Comparison of ENCODE assay signal across 2 cellular contexts in the genomic region with DNA sequence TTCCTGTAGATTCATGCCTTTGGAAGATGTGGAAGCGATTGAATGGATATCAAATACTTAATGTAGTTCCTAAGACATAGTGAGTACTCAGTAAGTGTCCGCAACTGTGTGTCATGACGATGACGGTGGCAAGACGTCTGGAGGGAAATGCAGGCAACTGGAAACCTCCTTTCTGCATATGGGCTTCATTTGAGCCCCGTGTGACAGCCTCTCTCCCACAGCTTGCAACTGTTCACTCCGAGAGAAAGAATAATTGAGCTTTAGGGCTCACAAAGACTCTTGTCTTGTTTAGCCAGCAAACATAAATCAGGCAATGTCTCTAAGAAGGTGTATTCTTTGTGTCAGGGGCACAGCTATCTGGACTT.
TF ChIP-seq lines count a peak whose summit lies in the region.

No MANE protein-coding gene starts in this region.

TF ChIP-seq in liver, 16 proteins besides CTCF, POLR2A, EP300 and RAD21:
- TF ChIP-seq, protein P1, sequence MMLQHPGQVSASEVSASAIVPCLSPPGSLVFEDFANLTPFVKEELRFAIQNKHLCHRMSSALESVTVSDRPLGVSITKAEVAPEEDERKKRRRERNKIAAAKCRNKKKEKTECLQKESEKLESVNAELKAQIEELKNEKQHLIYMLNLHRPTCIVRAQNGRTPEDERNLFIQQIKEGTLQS (IDR thresholded peaks at IDR 0.05) = no peak
- TF ChIP-seq HNF4G (IDR thresholded peaks at IDR 0.05) (no peak), EGR1 (IDR thresholded peaks at IDR 0.05; ENCODE audit: low read depth in 2 of 2) (no peak), FOXA2 (IDR thresholded peaks at IDR 0.05) (no peak), HNF4A (conservative IDR thresholded peaks at IDR 0.05) (no peak), SP1 (IDR thresholded peaks at IDR 0.05) (no peak), FOXA1 (IDR thresholded peaks at IDR 0.05) (no peak), GABPA (IDR thresholded peaks at IDR 0.05 in 1 of 2, conservative IDR thresholded peaks at IDR 0.05 in 1 of 2) (no peak), NR2F2 (IDR thresholded peaks at IDR 0.05) (no peak), TAF1 (conservative IDR thresholded peaks at IDR 0.05) (no peak), YY1 (IDR thresholded peaks at IDR 0.05) (no peak), RXRA (IDR thresholded peaks at IDR 0.05) (no peak), JUND (IDR thresholded peaks at IDR 0.05) (no peak)
- TF ChIP-seq, protein P2, sequence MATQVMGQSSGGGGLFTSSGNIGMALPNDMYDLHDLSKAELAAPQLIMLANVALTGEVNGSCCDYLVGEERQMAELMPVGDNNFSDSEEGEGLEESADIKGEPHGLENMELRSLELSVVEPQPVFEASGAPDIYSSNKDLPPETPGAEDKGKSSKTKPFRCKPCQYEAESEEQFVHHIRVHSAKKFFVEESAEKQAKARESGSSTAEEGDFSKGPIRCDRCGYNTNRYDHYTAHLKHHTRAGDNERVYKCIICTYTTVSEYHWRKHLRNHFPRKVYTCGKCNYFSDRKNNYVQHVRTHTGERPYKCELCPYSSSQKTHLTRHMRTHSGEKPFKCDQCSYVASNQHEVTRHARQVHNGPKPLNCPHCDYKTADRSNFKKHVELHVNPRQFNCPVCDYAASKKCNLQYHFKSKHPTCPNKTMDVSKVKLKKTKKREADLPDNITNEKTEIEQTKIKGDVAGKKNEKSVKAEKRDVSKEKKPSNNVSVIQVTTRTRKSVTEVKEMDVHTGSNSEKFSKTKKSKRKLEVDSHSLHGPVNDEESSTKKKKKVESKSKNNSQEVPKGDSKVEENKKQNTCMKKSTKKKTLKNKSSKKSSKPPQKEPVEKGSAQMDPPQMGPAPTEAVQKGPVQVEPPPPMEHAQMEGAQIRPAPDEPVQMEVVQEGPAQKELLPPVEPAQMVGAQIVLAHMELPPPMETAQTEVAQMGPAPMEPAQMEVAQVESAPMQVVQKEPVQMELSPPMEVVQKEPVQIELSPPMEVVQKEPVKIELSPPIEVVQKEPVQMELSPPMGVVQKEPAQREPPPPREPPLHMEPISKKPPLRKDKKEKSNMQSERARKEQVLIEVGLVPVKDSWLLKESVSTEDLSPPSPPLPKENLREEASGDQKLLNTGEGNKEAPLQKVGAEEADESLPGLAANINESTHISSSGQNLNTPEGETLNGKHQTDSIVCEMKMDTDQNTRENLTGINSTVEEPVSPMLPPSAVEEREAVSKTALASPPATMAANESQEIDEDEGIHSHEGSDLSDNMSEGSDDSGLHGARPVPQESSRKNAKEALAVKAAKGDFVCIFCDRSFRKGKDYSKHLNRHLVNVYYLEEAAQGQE (IDR thresholded peaks at IDR 0.05) = no peak
- TF ChIP-seq, protein P3, sequence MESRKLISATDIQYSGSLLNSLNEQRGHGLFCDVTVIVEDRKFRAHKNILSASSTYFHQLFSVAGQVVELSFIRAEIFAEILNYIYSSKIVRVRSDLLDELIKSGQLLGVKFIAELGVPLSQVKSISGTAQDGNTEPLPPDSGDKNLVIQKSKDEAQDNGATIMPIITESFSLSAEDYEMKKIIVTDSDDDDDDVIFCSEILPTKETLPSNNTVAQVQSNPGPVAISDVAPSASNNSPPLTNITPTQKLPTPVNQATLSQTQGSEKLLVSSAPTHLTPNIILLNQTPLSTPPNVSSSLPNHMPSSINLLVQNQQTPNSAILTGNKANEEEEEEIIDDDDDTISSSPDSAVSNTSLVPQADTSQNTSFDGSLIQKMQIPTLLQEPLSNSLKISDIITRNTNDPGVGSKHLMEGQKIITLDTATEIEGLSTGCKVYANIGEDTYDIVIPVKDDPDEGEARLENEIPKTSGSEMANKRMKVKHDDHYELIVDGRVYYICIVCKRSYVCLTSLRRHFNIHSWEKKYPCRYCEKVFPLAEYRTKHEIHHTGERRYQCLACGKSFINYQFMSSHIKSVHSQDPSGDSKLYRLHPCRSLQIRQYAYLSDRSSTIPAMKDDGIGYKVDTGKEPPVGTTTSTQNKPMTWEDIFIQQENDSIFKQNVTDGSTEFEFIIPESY (IDR thresholded peaks at IDR 0.05) = no peak
- TF ChIP-seq, protein P4, sequence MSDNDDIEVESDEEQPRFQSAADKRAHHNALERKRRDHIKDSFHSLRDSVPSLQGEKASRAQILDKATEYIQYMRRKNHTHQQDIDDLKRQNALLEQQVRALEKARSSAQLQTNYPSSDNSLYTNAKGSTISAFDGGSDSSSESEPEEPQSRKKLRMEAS (IDR thresholded peaks at IDR 0.05) = no peak

TF ChIP-seq in HepG2, 621 proteins besides CTCF, POLR2A, EP300 and RAD21:
- TF ChIP-seq MAFF (IDR thresholded peaks at IDR 0.05; ENCODE audit: low read depth, low read length) (no peak), ZNF354B (CRISPR knock-in tag; IDR thresholded peaks at IDR 0.05) (no peak), SIX1 (CRISPR knock-in tag; IDR thresholded peaks at IDR 0.05; ENCODE audit: borderline replicate concordance) (no peak), ZNF224 (CRISPR knock-in tag; IDR thresholded peaks at IDR 0.05) (no peak), SOX6 (IDR thresholded peaks at IDR 0.05) (no peak), SOX6 (CRISPR knock-in tag; IDR thresholded peaks at IDR 0.05) (no peak), HNF4A (CRISPR knock-in tag; IDR thresholded peaks at IDR 0.05) (no peak), RFX1 (IDR thresholded peaks at IDR 0.05) (no peak), IRF2 (CRISPR knock-in tag; IDR thresholded peaks at IDR 0.05) (no peak), ZFP36L2 (CRISPR knock-in tag; IDR thresholded peaks at IDR 0.05) (no peak), ZNF75D (CRISPR knock-in tag; IDR thresholded peaks at IDR 0.05; ENCODE audit: borderline replicate concordance) (no peak), ZSCAN25 (CRISPR knock-in tag; IDR thresholded peaks at IDR 0.05) (no peak), NR2C2 (CRISPR knock-in tag; IDR thresholded peaks at IDR 0.05; ENCODE audit: borderline replicate concordance) (no peak), ZMYM4 (CRISPR knock-in tag; IDR thresholded peaks at IDR 0.05) (no peak), SYNCRIP (IDR thresholded peaks at IDR 0.05; ENCODE audit: insufficient read depth, low read depth, low read length) (no peak), TMF1 (CRISPR knock-in tag; IDR thresholded peaks at IDR 0.05; ENCODE audit: low read depth) (no peak), SP5 (CRISPR knock-in tag; IDR thresholded peaks at IDR 0.05; ENCODE audit: borderline replicate concordance, low read depth) (no peak)
- TF ChIP-seq, protein P5, sequence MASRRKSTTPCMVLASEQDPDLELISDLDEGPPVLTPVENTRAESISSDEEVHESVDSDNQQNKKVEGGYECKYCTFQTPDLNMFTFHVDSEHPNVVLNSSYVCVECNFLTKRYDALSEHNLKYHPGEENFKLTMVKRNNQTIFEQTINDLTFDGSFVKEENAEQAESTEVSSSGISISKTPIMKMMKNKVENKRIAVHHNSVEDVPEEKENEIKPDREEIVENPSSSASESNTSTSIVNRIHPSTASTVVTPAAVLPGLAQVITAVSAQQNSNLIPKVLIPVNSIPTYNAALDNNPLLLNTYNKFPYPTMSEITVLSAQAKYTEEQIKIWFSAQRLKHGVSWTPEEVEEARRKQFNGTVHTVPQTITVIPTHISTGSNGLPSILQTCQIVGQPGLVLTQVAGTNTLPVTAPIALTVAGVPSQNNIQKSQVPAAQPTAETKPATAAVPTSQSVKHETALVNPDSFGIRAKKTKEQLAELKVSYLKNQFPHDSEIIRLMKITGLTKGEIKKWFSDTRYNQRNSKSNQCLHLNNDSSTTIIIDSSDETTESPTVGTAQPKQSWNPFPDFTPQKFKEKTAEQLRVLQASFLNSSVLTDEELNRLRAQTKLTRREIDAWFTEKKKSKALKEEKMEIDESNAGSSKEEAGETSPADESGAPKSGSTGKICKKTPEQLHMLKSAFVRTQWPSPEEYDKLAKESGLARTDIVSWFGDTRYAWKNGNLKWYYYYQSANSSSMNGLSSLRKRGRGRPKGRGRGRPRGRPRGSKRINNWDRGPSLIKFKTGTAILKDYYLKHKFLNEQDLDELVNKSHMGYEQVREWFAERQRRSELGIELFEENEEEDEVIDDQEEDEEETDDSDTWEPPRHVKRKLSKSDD (CRISPR knock-in tag; IDR thresholded peaks at IDR 0.05; ENCODE audit: low read depth) = no peak
